20 cellular contexts compared by ENCODE assay signal in genomic region chr9:136722093-136722968, GRCh38. TPM values are rescaled to one million over a fixed set of nuclear protein-coding genes. Genes with fewer than 3 reads are reported as not detected.
DNase-seq lines count a peak whose midpoint lies in the region; ATAC-seq and TF ChIP-seq lines count a peak whose summit lies in the region.
"Had no signal": no experiment of that assay in that cellular context is flagged by ENCODE, and none has a peak within 500 bp of the region (broad histone marks: within the 10 kb centered on the region; RNA-seq: fewer than 3 reads in every experiment).

No MANE protein-coding gene starts in this region.

- H2AFZ ChIP-seq in neuronal stem cell (ENCODE audit: low read length) (no peak overlapping the region), GM23248 (no peak overlapping the region)

- peaks cover 30% of the 10 kb centered on the region for H3K36me3 Mint-ChIP-seq in activated CD8-positive, alpha-beta memory T cell treated with anti-CD3 and anti-CD28 coated beads, Interleukin-2, amount 10 ng/mL, durations not matched to agents 7 days and 5 days
- H3K36me3 Mint-ChIP-seq in activated naive CD4-positive, alpha-beta T cell treated with anti-CD3 and anti-CD28 coated beads for 36 hours (ENCODE audit: low read depth) = peaks cover 34% of the 10 kb centered on the region

- peaks cover 37% of the 10 kb centered on the region for H3F3A ChIP-seq in GM23248 (ENCODE audit: insufficient read depth)

- no peaks in the 10 kb centered on the region for H3K9me2 ChIP-seq in GM23248 (ENCODE audit: insufficient read depth)

- H3K9ac ChIP-seq in HUES64 (ENCODE audit: low read depth, low read length) (no peak overlapping the region), neuronal stem cell (ENCODE audit: low read depth, low read length, poor library complexity) (no peak overlapping the region), colonic mucosa (ENCODE audit: low read depth in 2 of 2, low read length in 2 of 2) (no peak overlapping the region), GM23248 (no peak overlapping the region)

- H3K9me3 Mint-ChIP-seq in activated CD8-positive, alpha-beta memory T cell treated with anti-CD3 and anti-CD28 coated beads, Interleukin-2, amount 10 ng/mL, durations not matched to agents 7 days and 5 days (ENCODE audit: low read depth) = no peaks in the 10 kb centered on the region
- H3K9me3 Mint-ChIP-seq in activated naive CD4-positive, alpha-beta T cell treated with anti-CD3 and anti-CD28 coated beads for 36 hours = no peaks in the 10 kb centered on the region
- H3K9me3 Mint-ChIP-seq: activated naive CD4-positive, alpha-beta T cell treated with anti-CD3 and anti-CD28 coated beads, Interleukin-2, amount 50 U/mL, for 72 hours; activated T-cell treated with anti-CD3 and anti-CD28 coated beads, Interleukin-2, amount 50 U/mL, for 4 hours; CD4-positive, alpha-beta T cell; type B pancreatic cell had no signal

- in situ Hi-C loops in GM23248 (cut with MboI) = no loop called here

- peak; percentile 76 for DNase-seq in activated CD8-positive, alpha-beta memory T cell treated with anti-CD3 and anti-CD28 coated beads for 24 hours
- no peak for DNase-seq in activated CD8-positive, alpha-beta memory T cell treated with anti-CD3 and anti-CD28 coated beads, Interleukin-2, amount 10 ng/mL, durations not matched to agents 7 days and 5 days
- DNase-seq in cerebellum (ENCODE audit: low spot score) (peak; percentile 50), neuronal stem cell (ENCODE audit: low spot score) (no peak), colonic mucosa (no peak), GM23248 (no peak)
- DNase-seq in activated naive CD4-positive, alpha-beta T cell treated with anti-CD3 and anti-CD28 coated beads for 36 hours = no peak
- DNase-seq: activated T-cell treated with anti-CD3 and anti-CD28 coated beads, Interleukin-2, amount 50 U/mL, for 4 hours; NCI-H1417 treated with DMSO at 0.1 percent for 48 hours; NCI-H2171; stimulated activated naive CD8-positive, alpha-beta T cell treated with anti-CD3 and anti-CD28 coated beads, Interleukin-15, Interleukin-2, amounts not matched to agents 100 U/mL and 50 U/mL, for 24 hours had no signal

- H3K27me3 ChIP-seq in HUES64 (ENCODE audit: insufficient read depth, low read length) (no peaks in the 10 kb centered on the region), neuronal stem cell (ENCODE audit: control insufficient read depth in 3 of 3, insufficient read depth in 3 of 3, low read depth in 1 of 3, low read length in 3 of 3) (no peaks in the 10 kb centered on the region), colonic mucosa (no peaks in the 10 kb centered on the region), GM23248 (replicated peaks; ENCODE audit: insufficient read depth) (no peaks in the 10 kb centered on the region)
- H3K27me3 ChIP-seq: body of pancreas, dorsolateral prefrontal cortex had no signal

- no peaks in the 10 kb centered on the region for H3K27me3 Mint-ChIP-seq in activated CD8-positive, alpha-beta memory T cell treated with anti-CD3 and anti-CD28 coated beads, Interleukin-2, amount 10 ng/mL, durations not matched to agents 7 days and 5 days
- H3K27me3 Mint-ChIP-seq in activated naive CD4-positive, alpha-beta T cell treated with anti-CD3 and anti-CD28 coated beads for 36 hours (ENCODE audit: low read depth) = no peaks in the 10 kb centered on the region

- CTCF ChIA-PET in activated CD8-positive, alpha-beta memory T cell treated with anti-CD3 and anti-CD28 coated beads, Interleukin-2, amount 10 ng/mL, durations not matched to agents 7 days and 5 days (lab: Charles Lee) = no interaction called here
- CTCF ChIA-PET in activated naive CD4-positive, alpha-beta T cell treated with anti-CD3 and anti-CD28 coated beads for 36 hours (lab: Charles Lee) = interaction anchor here (0.7 kb wide), 1 partner anchor 8 kb away, joined by 3 read pairs; no protein-coding TSS in a partner anchor

- H2BK12ac ChIP-seq in neuronal stem cell (ENCODE audit: low read length) = no peak overlapping the region

- H3K4me1 ChIP-seq in HUES64 (ENCODE audit: insufficient read depth, low read length) (no peaks in the 10 kb centered on the region; the same call in 1 of the 2 replicates), neuronal stem cell (ENCODE audit: control insufficient read depth in 2 of 2, insufficient read depth in 1 of 2, low read depth in 1 of 2, low read length in 2 of 2) (peaks cover 28 to 39% of the 10 kb centered on the region in 2 donors), colonic mucosa (peaks cover 10% of the 10 kb centered on the region), GM23248 (ENCODE audit: insufficient read depth) (peaks cover 23% of the 10 kb centered on the region)

- H3K4me3 Mint-ChIP-seq in activated CD8-positive, alpha-beta memory T cell treated with anti-CD3 and anti-CD28 coated beads, Interleukin-2, amount 10 ng/mL, durations not matched to agents 7 days and 5 days = no peak overlapping the region
- no peak overlapping the region for H3K4me3 Mint-ChIP-seq in activated naive CD4-positive, alpha-beta T cell treated with anti-CD3 and anti-CD28 coated beads for 36 hours
- H3K4me3 Mint-ChIP-seq: activated T-cell treated with anti-CD3 and anti-CD28 coated beads, Interleukin-2, amount 50 U/mL, for 4 hours; type B pancreatic cell had no signal

- peaks cover 19% of the 10 kb centered on the region for H3K79me1 ChIP-seq in neuronal stem cell (ENCODE audit: low read depth, low read length)

- H3K27ac ChIP-seq in HUES64 (ENCODE audit: low read depth, low read length) (peak overlapping the region; percentile 43; the same call in 1 of the 2 replicates), neuronal stem cell (replicated peaks; ENCODE audit: low read length) (no peak overlapping the region), colonic mucosa (no peak overlapping the region), GM23248 (no peak overlapping the region)
- H3K27ac ChIP-seq: body of pancreas had no signal

- intact Hi-C loops in activated naive CD4-positive, alpha-beta T cell treated with anti-CD3 and anti-CD28 coated beads for 36 hours (cut with micrococcal nuclease) = no loop called here
- intact Hi-C loops in colonic mucosa (cut with DNase I) = no loop called here

- H2BK120ac ChIP-seq in neuronal stem cell (ENCODE audit: low read depth, low read length) = no peak overlapping the region

- peaks cover 22% of the 10 kb centered on the region for H3K79me2 ChIP-seq in GM23248 (ENCODE audit: insufficient read depth)

- peaks cover 17% of the 10 kb centered on the region; the same call in 1 of the 2 replicates for H4K20me1 ChIP-seq in GM23248 (ENCODE audit: insufficient read depth)

- H3K4me1 Mint-ChIP-seq in activated CD8-positive, alpha-beta memory T cell treated with anti-CD3 and anti-CD28 coated beads, Interleukin-2, amount 10 ng/mL, durations not matched to agents 7 days and 5 days = peaks cover 27% of the 10 kb centered on the region
- H3K4me1 Mint-ChIP-seq in activated naive CD4-positive, alpha-beta T cell treated with anti-CD3 and anti-CD28 coated beads for 36 hours (ENCODE audit: low read depth) = peaks cover 32% of the 10 kb centered on the region

- no peak overlapping the region for H2BK15ac ChIP-seq in neuronal stem cell (ENCODE audit: low read length)

- no peak for ATAC-seq in activated CD8-positive, alpha-beta memory T cell treated with anti-CD3 and anti-CD28 coated beads, Interleukin-2, amount 10 ng/mL, durations not matched to agents 7 days and 5 days

- no peak overlapping the region for H3K14ac ChIP-seq in neuronal stem cell (ENCODE audit: low read length)

- H3K4me2 ChIP-seq in neuronal stem cell (ENCODE audit: insufficient read depth, low read length, poor library complexity, severe bottlenecking) = no peak overlapping the region
- H3K4me2 ChIP-seq in GM23248 (ENCODE audit: unreplicated experiment) = no peak overlapping the region

- H3K27ac Mint-ChIP-seq in activated CD8-positive, alpha-beta memory T cell treated with anti-CD3 and anti-CD28 coated beads, Interleukin-2, amount 10 ng/mL, durations not matched to agents 7 days and 5 days = no peak overlapping the region
- H3K27ac Mint-ChIP-seq in activated naive CD4-positive, alpha-beta T cell treated with anti-CD3 and anti-CD28 coated beads for 36 hours = no peak overlapping the region
- H3K27ac Mint-ChIP-seq: activated naive CD4-positive, alpha-beta T cell treated with anti-CD3 and anti-CD28 coated beads, Interleukin-2, amount 50 U/mL, for 72 hours; CD4-positive, alpha-beta T cell had no signal

- H3K36me3 ChIP-seq in HUES64 (ENCODE audit: insufficient read depth, low read length) (peaks cover 50% of the 10 kb centered on the region), neuronal stem cell (replicated peaks in 1 of 2; ENCODE audit: control insufficient read depth in 2 of 2, insufficient read depth in 2 of 2, low read length in 2 of 2) (peaks cover 43 to 61% of the 10 kb centered on the region in 2 donors), colonic mucosa (peaks cover 6% of the 10 kb centered on the region), GM23248 (ENCODE audit: low read depth) (peaks cover 15% of the 10 kb centered on the region; the same call in 1 of the 2 replicates)

- 90% methylated on average over 31 of the region's 31 CpGs for WGBS in HUES64
- WGBS in neuronal stem cell (ENCODE audit: extremely low coverage in 2 of 2, insufficient read length in 2 of 2, insufficient replicate concordance in 1 of 2), 2 donors = no CpG with 5 or more reads among the region's 31 CpGs
- 78 to 85% methylated on average over 25 to 30 of the region's 31 CpGs for WGBS in GM23248 (ENCODE audit: low coverage in 1 of 2, low lambda C conversion rate in 2 of 2, missing lambda C conversion rate in 2 of 2), 2 experiments

- H3K18ac ChIP-seq in neuronal stem cell (ENCODE audit: low read length) = no peak overlapping the region

- H3K4ac ChIP-seq in neuronal stem cell (ENCODE audit: low read length) = no peak overlapping the region

- H3K9me3 ChIP-seq in HUES64 (ENCODE audit: insufficient read depth, low read depth, low read length) (no peaks in the 10 kb centered on the region), neuronal stem cell (replicated peaks in 1 of 2; ENCODE audit: control insufficient read depth in 2 of 2, insufficient read depth in 1 of 2, low read depth in 1 of 2, low read length in 2 of 2) (peaks cover 0 to under 1% of the 10 kb centered on the region in 2 donors), colonic mucosa (no peaks in the 10 kb centered on the region), GM23248 (ENCODE audit: low read depth) (no peaks in the 10 kb centered on the region)
- H3K9me3 ChIP-seq: body of pancreas had no signal

- no peak overlapping the region for H2AK5ac ChIP-seq in neuronal stem cell (ENCODE audit: low read depth, low read length)

- H3K4me3 ChIP-seq in HUES64 (ENCODE audit: low read length) (no peak overlapping the region), neuronal stem cell (ENCODE audit: low read length in 2 of 2) (no peak overlapping the region), colonic mucosa (no peak overlapping the region), GM23248 (no peak overlapping the region)
- H3K4me3 ChIP-seq: body of pancreas had no signal

- no peak for TF ChIP-seq CTCF in colonic mucosa (IDR thresholded peaks at IDR 0.05)

- no peak overlapping the region for H4K91ac ChIP-seq in neuronal stem cell (ENCODE audit: low read depth, low read length, poor library complexity)

- no peak overlapping the region for H2BK5ac ChIP-seq in neuronal stem cell (ENCODE audit: low read length)

- no peak overlapping the region for H4K8ac ChIP-seq in neuronal stem cell (ENCODE audit: low read depth, low read length)

- peak overlapping the region; percentile 80 for H3K23ac ChIP-seq in neuronal stem cell (ENCODE audit: low read depth, low read length, poor library complexity)

RNA-seq across cellular contexts. Expression of gene DIPK1B, which starts 10.0 kb away (rescaled TPM):
- total RNA-seq in activated CD8-positive, alpha-beta memory T cell treated with anti-CD3 and anti-CD28 coated beads, Interleukin-2, amount 10 ng/mL, durations not matched to agents 7 days and 5 days = not detected
- polyA plus RNA-seq in HUES64 (2013, experiment 1 of 2) = 32.2 TPM
- polyA plus RNA-seq in HUES64 (2013, experiment 2 of 2) = 33.2 TPM
- total RNA-seq in cerebellum = 24.1 TPM
- polyA plus RNA-seq in neuronal stem cell (2013, experiment 1 of 2) = 40.0 TPM
- polyA plus RNA-seq in neuronal stem cell (2013, experiment 2 of 2) = 39.1 TPM
- under 1 TPM in 1 of 2 experiments, not detected in 1; 0.10 TPM for total RNA-seq in activated naive CD4-positive, alpha-beta T cell treated with anti-CD3 and anti-CD28 coated beads for 36 hours
- 1 to 10 TPM in 1 of 2 donors, under 1 TPM in 1; 0.82 to 2.8 TPM for total RNA-seq in colonic mucosa
- not detected in 2 replicates for total RNA-seq in GM23248 (2014; rRNA removed; shearing (Covaris generic))
- 0.15 TPM in 1 of 2 replicates, not detected in the other for polyA plus RNA-seq in GM23248 (2016; fragmentation: Nextera tagmentation; extraction: Ambion mirVana)

RNA-seq across cellular contexts. Expression of gene LCN10, which starts 20.4 kb away (rescaled TPM):
- under 1 TPM in 1 of 2 experiments, not detected in 1; 0.68 TPM for total RNA-seq in activated CD8-positive, alpha-beta memory T cell treated with anti-CD3 and anti-CD28 coated beads, Interleukin-2, amount 10 ng/mL, durations not matched to agents 7 days and 5 days
- polyA plus RNA-seq in HUES64 (2013, experiment 1 of 2) = 0.55 TPM
- 0.32 TPM for polyA plus RNA-seq in HUES64 (2013, experiment 2 of 2)
- total RNA-seq in cerebellum (not detected), colonic mucosa (1 to 10 TPM in 1 of 2 donors, under 1 TPM in 1; 0.11 to 3.3 TPM)
- 0.10 TPM for polyA plus RNA-seq in neuronal stem cell (2013, experiment 1 of 2)
- 0.12 TPM for polyA plus RNA-seq in neuronal stem cell (2013, experiment 2 of 2)
- total RNA-seq in activated naive CD4-positive, alpha-beta T cell treated with anti-CD3 and anti-CD28 coated beads for 36 hours = 1 to 10 TPM in 1 of 2 experiments, under 1 TPM in 1; 0.83 to 1.0 TPM
- total RNA-seq in GM23248 (2014; rRNA removed; shearing (Covaris generic)) = not detected in 2 replicates
- polyA plus RNA-seq in GM23248 (2016; fragmentation: Nextera tagmentation; extraction: Ambion mirVana) = not detected in 2 replicates
- total RNA-seq: CD4-positive, alpha-beta T cell; glomerular endothelial cell had no signal

RNA-seq across cellular contexts. Expression of gene LCN6, which starts 26.0 kb away (rescaled TPM):
- not detected for total RNA-seq in activated CD8-positive, alpha-beta memory T cell treated with anti-CD3 and anti-CD28 coated beads, Interleukin-2, amount 10 ng/mL, durations not matched to agents 7 days and 5 days
- polyA plus RNA-seq in HUES64 (2013, experiment 1 of 2) = not detected
- polyA plus RNA-seq in HUES64 (2013, experiment 2 of 2) = not detected
- total RNA-seq in cerebellum = not detected
- not detected for polyA plus RNA-seq in neuronal stem cell (2013, experiment 1 of 2)
- polyA plus RNA-seq in neuronal stem cell (2013, experiment 2 of 2) = not detected
- not detected for total RNA-seq in activated naive CD4-positive, alpha-beta T cell treated with anti-CD3 and anti-CD28 coated beads for 36 hours
- 1 to 10 TPM in 1 of 2 donors, under 1 TPM in 1; 0.56 to 1.2 TPM for total RNA-seq in colonic mucosa
- total RNA-seq in GM23248 (2014; rRNA removed; shearing (Covaris generic)) = not detected in 2 replicates
- not detected in 2 replicates for polyA plus RNA-seq in GM23248 (2016; fragmentation: Nextera tagmentation; extraction: Ambion mirVana)
- total RNA-seq: activated naive CD4-positive, alpha-beta T cell treated with anti-CD3 and anti-CD28 coated beads, Interleukin-2, amount 50 U/mL, for 72 hours; activated T-cell treated with anti-CD3 and anti-CD28 coated beads, Interleukin-2, amount 50 U/mL, for 4 hours; body of pancreas; CD4-positive, alpha-beta T cell; glomerular endothelial cell had no signal

RNA-seq across cellular contexts. Expression of gene AGPAT2, which starts 35.1 kb away (rescaled TPM):
- 10 to 100 TPM; 16.9 to 20.5 TPM for total RNA-seq in activated CD8-positive, alpha-beta memory T cell treated with anti-CD3 and anti-CD28 coated beads, Interleukin-2, amount 10 ng/mL, durations not matched to agents 7 days and 5 days
- polyA plus RNA-seq in HUES64 (2013, experiment 1 of 2) = 18.1 TPM
- polyA plus RNA-seq in HUES64 (2013, experiment 2 of 2) = 19.9 TPM
- total RNA-seq in cerebellum (2.8 TPM), colonic mucosa (100 to 1,000 TPM; 197 to 372 TPM)
- polyA plus RNA-seq in neuronal stem cell (2013, experiment 1 of 2) = 3.7 TPM
- polyA plus RNA-seq in neuronal stem cell (2013, experiment 2 of 2) = 3.5 TPM
- 1 to 10 TPM; 8.7 to 9.4 TPM for total RNA-seq in activated naive CD4-positive, alpha-beta T cell treated with anti-CD3 and anti-CD28 coated beads for 36 hours
- 50.8 and 58.3 TPM in 2 replicates for total RNA-seq in GM23248 (2014; rRNA removed; shearing (Covaris generic))
- 68.7 and 80.3 TPM in 2 replicates for polyA plus RNA-seq in GM23248 (2016; fragmentation: Nextera tagmentation; extraction: Ambion mirVana)

RNA-seq across cellular contexts. Expression of gene LCN8, which starts 35.7 kb away (rescaled TPM):
- not detected for total RNA-seq in activated CD8-positive, alpha-beta memory T cell treated with anti-CD3 and anti-CD28 coated beads, Interleukin-2, amount 10 ng/mL, durations not matched to agents 7 days and 5 days
- not detected for polyA plus RNA-seq in HUES64 (2013, experiment 1 of 2)
- polyA plus RNA-seq in HUES64 (2013, experiment 2 of 2) = not detected
- total RNA-seq in cerebellum = not detected
- not detected for polyA plus RNA-seq in neuronal stem cell (2013, experiment 1 of 2)
- not detected for polyA plus RNA-seq in neuronal stem cell (2013, experiment 2 of 2)
- not detected for total RNA-seq in activated naive CD4-positive, alpha-beta T cell treated with anti-CD3 and anti-CD28 coated beads for 36 hours
- not detected for total RNA-seq in colonic mucosa
- not detected in 2 replicates for total RNA-seq in GM23248 (2014; rRNA removed; shearing (Covaris generic))
- not detected in 2 replicates for polyA plus RNA-seq in GM23248 (2016; fragmentation: Nextera tagmentation; extraction: Ambion mirVana)
- total RNA-seq: activated naive CD4-positive, alpha-beta T cell treated with anti-CD3 and anti-CD28 coated beads, Interleukin-2, amount 50 U/mL, for 72 hours; activated T-cell treated with anti-CD3 and anti-CD28 coated beads, Interleukin-2, amount 50 U/mL, for 4 hours; body of pancreas; CD4-positive, alpha-beta T cell; esophagus mucosa; glomerular endothelial cell; lower leg skin had no signal

Comparison
In these comparisons a context has a peak if more than half of its experiments do, and no peak if none do; other contexts are left out.
1. DNase-seq: peak in activated CD8-positive, alpha-beta memory T cell treated with anti-CD3 and anti-CD28 coated beads for 24 hours (single experiment) and cerebellum (single experiment); none in activated CD8-positive, alpha-beta memory T cell treated with anti-CD3 and anti-CD28 coated beads, Interleukin-2, amount 10 ng/mL, durations not matched to agents 7 days and 5 days (single experiment), neuronal stem cell (single experiment), activated naive CD4-positive, alpha-beta T cell treated with anti-CD3 and anti-CD28 coated beads for 36 hours (single experiment), colonic mucosa (single experiment) and GM23248 (single experiment).